Comparison of ENCODE assay signal across 18 cellular contexts in the genomic region with DNA sequence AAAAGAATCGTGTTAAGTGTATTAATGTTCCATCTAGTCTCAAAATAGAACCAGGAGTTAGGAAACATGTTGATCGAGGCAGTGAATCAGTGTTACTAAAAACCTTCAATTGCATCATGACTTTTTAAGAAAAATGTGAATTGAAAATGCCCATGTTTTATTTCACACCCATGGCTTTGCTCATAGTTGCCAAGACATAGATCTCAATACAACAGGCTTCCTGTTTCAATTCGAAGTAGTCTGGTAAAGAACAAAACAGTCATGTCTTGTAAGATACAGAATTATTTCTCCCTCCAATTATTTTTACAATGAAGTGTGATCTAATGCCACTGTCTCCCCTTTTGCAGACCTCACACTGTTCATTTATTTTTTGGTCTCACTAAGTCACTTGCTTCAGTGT. TPM values are rescaled to one million over a fixed set of nuclear protein-coding genes. Genes with fewer than 3 reads are reported as not detected.
DNase-seq lines count a peak whose midpoint lies in the region; ATAC-seq, FAIRE-seq and TF ChIP-seq lines count a peak whose summit lies in the region.
"Had no signal": no experiment of that assay in that cellular context is flagged by ENCODE, and none has a peak within 500 bp of the region (broad histone marks: within the 10 kb centered on the region; RNA-seq: fewer than 3 reads in every experiment).

No MANE protein-coding gene starts in this region.

- TF ChIP-seq CTCF in OCI-LY3 (IDR thresholded peaks at IDR 0.05; ENCODE audit: low read depth, low read length), result no peak
- TF ChIP-seq CTCF in astrocyte (IDR thresholded peaks at IDR 0.05; ENCODE audit: insufficient read depth, low read depth, low read length), result no peak
- no peak for TF ChIP-seq CTCF in heart left ventricle (IDR thresholded peaks at IDR 0.05)

- H3K9ac ChIP-seq in OCI-LY3 (ENCODE audit: low read length) (no peak overlapping the region), astrocyte (ENCODE audit: low read length) (no peak overlapping the region)

- H3K79me2 ChIP-seq in OCI-LY3 (ENCODE audit: low read length) (no peaks in the 10 kb centered on the region), astrocyte (ENCODE audit: insufficient read depth, low read length) (no peaks in the 10 kb centered on the region)

- H3K4me3 ChIP-seq in OCI-LY3 (ENCODE audit: low read length) (no peak overlapping the region), astrocyte (ENCODE audit: insufficient read depth, low read depth, low read length) (no peak overlapping the region), heart left ventricle (no peak overlapping the region)

- H2AFZ ChIP-seq in OCI-LY3 (ENCODE audit: low read depth, low read length), result no peak overlapping the region
- H2AFZ ChIP-seq in astrocyte (ENCODE audit: low read depth, low read length), result no peak overlapping the region

- no peak for TF ChIP-seq POLR2A in heart left ventricle (IDR thresholded peaks at IDR 0.05)

- H3K9me3 Mint-ChIP-seq in activated naive CD4-positive, alpha-beta T cell treated with anti-CD3 and anti-CD28 coated beads for 36 hours, result peaks cover 3% of the 10 kb centered on the region
- peaks cover 7% of the 10 kb centered on the region for H3K9me3 Mint-ChIP-seq in astrocyte (ENCODE audit: unreplicated experiment)
- peaks cover 4% of the 10 kb centered on the region for H3K9me3 Mint-ChIP-seq in stimulated activated memory B cell treated with anti-CD40 and anti-IgM and Interleukin-4, amounts not matched to agents 10 μg/mL and 1 μg/mL and 100 μg/mL, for 72 hours

- H3K4me3 Mint-ChIP-seq in activated naive CD4-positive, alpha-beta T cell treated with anti-CD3 and anti-CD28 coated beads for 36 hours, result no peak overlapping the region
- no peak overlapping the region for H3K4me3 Mint-ChIP-seq in astrocyte (ENCODE audit: unreplicated experiment)
- H3K4me3 Mint-ChIP-seq in stimulated activated memory B cell treated with anti-CD40 and anti-IgM and Interleukin-4, amounts not matched to agents 10 μg/mL and 1 μg/mL and 100 μg/mL, for 72 hours, result no peak overlapping the region
- H3K4me3 Mint-ChIP-seq: mesothelial cell of epicardium had no signal

- H3K4me1 Mint-ChIP-seq in activated naive CD4-positive, alpha-beta T cell treated with anti-CD3 and anti-CD28 coated beads for 36 hours (ENCODE audit: low read depth), result peaks cover 31% of the 10 kb centered on the region
- H3K4me1 Mint-ChIP-seq in astrocyte (ENCODE audit: low read depth, unreplicated experiment), result no peaks in the 10 kb centered on the region
- peaks cover 12% of the 10 kb centered on the region for H3K4me1 Mint-ChIP-seq in stimulated activated memory B cell treated with anti-CD40 and anti-IgM and Interleukin-4, amounts not matched to agents 10 μg/mL and 1 μg/mL and 100 μg/mL, for 72 hours

- H3K27ac ChIP-seq in OCI-LY3 (ENCODE audit: low read length) (no peak overlapping the region), astrocyte (ENCODE audit: low read depth, low read length) (no peak overlapping the region), heart left ventricle (peak overlapping the region in 1 of 12 donors; percentile 82)
- H3K27ac ChIP-seq: epithelial cell of prostate had no signal

- H4K20me1 ChIP-seq in OCI-LY3 (ENCODE audit: insufficient read depth, low read length) (no peaks in the 10 kb centered on the region), astrocyte (ENCODE audit: insufficient read depth, low read length) (no peaks in the 10 kb centered on the region)

- H3K36me3 Mint-ChIP-seq in activated naive CD4-positive, alpha-beta T cell treated with anti-CD3 and anti-CD28 coated beads for 36 hours (ENCODE audit: low read depth), result peaks cover 3% of the 10 kb centered on the region
- no peaks in the 10 kb centered on the region for H3K36me3 Mint-ChIP-seq in astrocyte (ENCODE audit: low read depth, unreplicated experiment)
- H3K36me3 Mint-ChIP-seq in stimulated activated memory B cell treated with anti-CD40 and anti-IgM and Interleukin-4, amounts not matched to agents 10 μg/mL and 1 μg/mL and 100 μg/mL, for 72 hours, result peaks cover 4% of the 10 kb centered on the region
- H3K36me3 Mint-ChIP-seq: mesothelial cell of epicardium had no signal

- no peak for ATAC-seq in stimulated activated memory B cell treated with anti-CD40 and anti-IgM and Interleukin-4, amounts not matched to agents 10 μg/mL and 1 μg/mL and 100 μg/mL, for 72 hours
- ATAC-seq in heart left ventricle, result no peak
- no peak for ATAC-seq in HG02884 (IDR thresholded peaks at IDR 0.05; ENCODE audit: unreplicated experiment)
- ATAC-seq: Panc1 had no signal

- no peaks in the 10 kb centered on the region for H3K36me3 ChIP-seq in OCI-LY3 (replicated peaks; ENCODE audit: low read depth, low read length)
- H3K36me3 ChIP-seq in astrocyte (ENCODE audit: insufficient read depth, low read length), result no peaks in the 10 kb centered on the region
- no peaks in the 10 kb centered on the region for H3K36me3 ChIP-seq in heart left ventricle

- H3K9me3 ChIP-seq in OCI-LY3 (ENCODE audit: insufficient read depth, low read length), result peaks cover 9% of the 10 kb centered on the region; the same call in 1 of the 2 replicates
- H3K9me3 ChIP-seq in astrocyte (ENCODE audit: insufficient read depth, low read depth, low read length), result peaks cover 2% of the 10 kb centered on the region
- peaks cover 0 to 12% (median 1%) of the 10 kb centered on the region in 12 donors for H3K9me3 ChIP-seq in heart left ventricle

- no peaks in the 10 kb centered on the region for H3K27me3 Mint-ChIP-seq in activated naive CD4-positive, alpha-beta T cell treated with anti-CD3 and anti-CD28 coated beads for 36 hours (ENCODE audit: low read depth)
- H3K27me3 Mint-ChIP-seq in astrocyte (ENCODE audit: low read depth, unreplicated experiment), result no peaks in the 10 kb centered on the region
- H3K27me3 Mint-ChIP-seq in stimulated activated memory B cell treated with anti-CD40 and anti-IgM and Interleukin-4, amounts not matched to agents 10 μg/mL and 1 μg/mL and 100 μg/mL, for 72 hours, result no peaks in the 10 kb centered on the region

- H3K27me3 ChIP-seq in OCI-LY3 (ENCODE audit: low read depth, low read length) (peaks cover 4% of the 10 kb centered on the region; the same call in 1 of the 2 replicates), astrocyte (ENCODE audit: insufficient read depth, low read length) (no peaks in the 10 kb centered on the region), heart left ventricle (no peaks in the 10 kb centered on the region)

- peak overlapping the region; percentile 4 for H3K27ac Mint-ChIP-seq in activated naive CD4-positive, alpha-beta T cell treated with anti-CD3 and anti-CD28 coated beads for 36 hours
- H3K27ac Mint-ChIP-seq in astrocyte (ENCODE audit: unreplicated experiment), result no peak overlapping the region
- peak overlapping the region; percentile 54 for H3K27ac Mint-ChIP-seq in stimulated activated memory B cell treated with anti-CD40 and anti-IgM and Interleukin-4, amounts not matched to agents 10 μg/mL and 1 μg/mL and 100 μg/mL, for 72 hours
- H3K27ac Mint-ChIP-seq: mesothelial cell of epicardium had no signal

- H3K4me1 ChIP-seq in OCI-LY3 (ENCODE audit: low read length), result peaks cover 23% of the 10 kb centered on the region
- no peaks in the 10 kb centered on the region for H3K4me1 ChIP-seq in astrocyte (ENCODE audit: insufficient read depth, low read length)
- peaks cover 0 to 29% (median 0%) of the 10 kb centered on the region in 12 donors for H3K4me1 ChIP-seq in heart left ventricle

- 62 to 68% (median 66%) methylated on average over 3 of the region's 3 CpGs for WGBS in heart left ventricle, 4 donors

- FAIRE-seq in astrocyte (lab: Jason Lieb, UNC), result peak; percentile 20
- FAIRE-seq: keratinocyte had no signal

- DNase-seq in activated naive CD4-positive, alpha-beta T cell treated with anti-CD3 and anti-CD28 coated beads for 36 hours, result no peak
- no peak for DNase-seq in activated naive CD4-positive, alpha-beta T cell (lab: John Stamatoyannopoulos, UW)
- no peak for DNase-seq in astrocyte (ENCODE audit: low read depth)
- no peak for DNase-seq in heart left ventricle
- no peak for DNase-seq in DMS79 (lab: John Stamatoyannopoulos, UW)
- DNase-seq: activated CD4-positive, alpha-beta T cell treated with anti-CD3 and anti-CD28 coated beads, Interleukin-2, amount 50 U/mL, for 1 hour; DMS79 treated with DMSO at 0.1 percent for 48 hours; H7; NCI-H187; NCI-H524 treated with DMSO at 0.1 percent for 48 hours; SW 1271 had no signal

- CTCF ChIA-PET in activated naive CD4-positive, alpha-beta T cell treated with anti-CD3 and anti-CD28 coated beads for 36 hours (lab: Charles Lee), result interaction anchor here (0.7 kb wide), 1 partner anchor 27 kb away, joined by 3 read pairs; no protein-coding TSS in a partner anchor

- intact Hi-C loops in activated naive CD4-positive, alpha-beta T cell treated with anti-CD3 and anti-CD28 coated beads for 36 hours (cut with micrococcal nuclease), result loop anchor here (5.0 to 10.0 kb wide), 4 partner anchors 607 to 1650 kb away; partner anchors contain the start of gene CAPRIN2
- intact Hi-C loops in heart left ventricle (cut with DNase I), result no loop called here

- H3K4me2 ChIP-seq in OCI-LY3 (ENCODE audit: low read length) (peak overlapping the region; percentile 68), astrocyte (ENCODE audit: low read length) (no peak overlapping the region)

RNA-seq across cellular contexts. Expression of gene FAR2, which starts 44.6 kb away (rescaled TPM):
- total RNA-seq in activated naive CD4-positive, alpha-beta T cell treated with anti-CD3 and anti-CD28 coated beads for 36 hours, result 1 to 10 TPM; 2.2 to 4.4 TPM
- total RNA-seq in astrocyte (3.3 and 3.9 TPM in 2 replicates), heart left ventricle (10 to 100 TPM in 1 of 9 donors, 1 to 10 TPM in 8; 1.1 to 11.6 (median 3.1) TPM)
- 1 to 10 TPM; 1.5 to 3.0 TPM for polyA plus RNA-seq in heart left ventricle
